Comparison of ENCODE assay signal across 10 cellular contexts in the genomic region with DNA sequence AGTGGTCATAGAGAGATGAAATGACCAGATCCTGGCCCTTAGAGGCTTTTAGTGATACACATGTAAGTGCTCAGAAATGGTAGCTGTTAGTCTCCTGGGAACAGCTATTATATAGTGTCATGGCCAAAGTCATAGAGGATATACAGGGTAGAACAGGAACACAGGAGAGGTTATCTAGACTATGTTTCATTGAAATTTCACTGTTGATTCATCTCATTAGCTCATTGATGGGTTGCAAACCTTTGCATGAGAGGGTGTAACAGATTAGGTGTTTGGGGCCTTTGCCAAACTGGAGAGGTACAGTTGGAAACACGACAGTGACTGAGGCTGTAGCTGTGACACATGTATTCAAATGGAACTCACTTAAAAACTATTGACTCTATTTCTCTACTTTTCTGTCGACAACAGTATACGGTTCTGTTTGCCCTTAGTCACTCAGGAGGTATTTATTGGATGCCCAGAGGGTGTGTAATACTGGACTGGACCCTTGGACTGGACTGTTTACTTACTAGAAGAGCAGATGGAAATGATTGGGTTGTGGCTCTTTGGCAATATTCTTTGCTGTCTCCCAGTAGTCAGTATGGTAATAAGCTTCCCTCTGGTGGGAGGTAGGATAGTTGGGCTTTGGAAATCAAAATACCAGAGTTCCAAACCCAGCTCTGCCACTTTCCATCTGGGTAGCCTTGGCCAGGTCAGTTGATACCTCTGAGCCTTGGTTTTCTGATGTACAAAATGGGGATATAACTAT. TPM values are rescaled to one million over a fixed set of nuclear protein-coding genes. Genes with fewer than 3 reads are reported as not detected.
DNase-seq lines count a peak whose midpoint lies in the region; ATAC-seq and TF ChIP-seq lines count a peak whose summit lies in the region.
"Had no signal": no experiment of that assay in that cellular context is flagged by ENCODE, and none has a peak within 500 bp of the region (broad histone marks: within the 10 kb centered on the region; RNA-seq: fewer than 3 reads in every experiment).

No MANE protein-coding gene starts in this region.

- H2BK5ac ChIP-seq in trophoblast cell (ENCODE audit: low read depth, low read length, poor library complexity), result no peak overlapping the region

- H3K27me3 ChIP-seq in trophoblast cell (ENCODE audit: insufficient read depth, low read length), result no peaks in the 10 kb centered on the region
- H3K27me3 ChIP-seq: neutrophil had no signal

- CTCF ChIA-PET in OCI-LY7 (lab: Charles Lee; ENCODE audit: unreplicated experiment), result no interaction called here

- H2BK12ac ChIP-seq in trophoblast cell (ENCODE audit: low read length), result no peak overlapping the region

- H3K18ac ChIP-seq in trophoblast cell (ENCODE audit: low read length), result no peak overlapping the region

- TF ChIP-seq CTCF in OCI-LY7 (conservative IDR thresholded peaks at IDR 0.05; ENCODE audit: low read length), result no peak

- peak; percentile 96 for DNase-seq in GM04504 (ENCODE audit: low read depth)
- DNase-seq in OCI-LY7 (ENCODE audit: low spot score), result no peak
- peak; percentile 27 for DNase-seq in epithelial cell of prostate (ENCODE audit: low read depth, low spot score)
- DNase-seq in trophoblast cell, result peak in 1 of 2 donors; percentile 23
- DNase-seq in NCI-H510A treated with DMSO at 0.1 percent for 48 hours (lab: John Stamatoyannopoulos, UW), result no peak
- DNase-seq in activated CD4-positive, alpha-beta T cell treated with anti-CD3 and anti-CD28 coated beads for 48 hours, result no peak
- DNase-seq in HUDEP-2 (lab: John Stamatoyannopoulos, UW; ENCODE audit: unreplicated experiment in 76 of 76), result no peak

- BruUV-seq in OCI-LY7 (replicated peaks; lab: Mats Ljungman, UMichigan), result no TSS peak

- H3K4me1 ChIP-seq in OCI-LY7 (ENCODE audit: insufficient read depth, low read length, poor library complexity, severe bottlenecking), result peaks cover 48% of the 10 kb centered on the region
- H3K4me1 ChIP-seq in trophoblast cell (ENCODE audit: control insufficient read depth in 1 of 2, insufficient read depth in 2 of 2, low read length in 2 of 2), result peaks cover 0 to 6% of the 10 kb centered on the region in 2 experiments

- H3K4ac ChIP-seq in trophoblast cell (ENCODE audit: low read depth, low read length), result no peak overlapping the region

- H3K9me3 ChIP-seq in OCI-LY7 (ENCODE audit: low read length) (peaks cover 8% of the 10 kb centered on the region; the same call in 1 of the 2 replicates), trophoblast cell (ENCODE audit: insufficient read depth, low read depth, low read length) (no peaks in the 10 kb centered on the region)
- H3K9me3 ChIP-seq: neutrophil had no signal

- WGBS in trophoblast cell (ENCODE audit: extremely low coverage, insufficient coverage, insufficient read length), result no CpG with 5 or more reads among the region's 3 CpGs

- POLR2A ChIA-PET in OCI-LY7 (lab: Charles Lee), result interaction anchor here (1.0 kb wide), 1 partner anchor 9 kb away, joined by 5 read pairs; no protein-coding TSS in a partner anchor

- H3K27ac ChIP-seq in OCI-LY7 (ENCODE audit: low read depth, low read length, poor library complexity, severe bottlenecking) (peak overlapping the region; percentile 27), epithelial cell of prostate (peak overlapping the region; percentile 84), trophoblast cell (ENCODE audit: low read depth, low read length) (peak overlapping the region; percentile 14)
- H3K27ac ChIP-seq: neutrophil had no signal

- H4K8ac ChIP-seq in trophoblast cell (ENCODE audit: low read depth, low read length), result no peak overlapping the region

- H3K4me2 ChIP-seq in OCI-LY7 (ENCODE audit: low read length) (no peak overlapping the region), trophoblast cell (ENCODE audit: low read length) (no peak overlapping the region)

- intact Hi-C loops in OCI-LY7 (cut with micrococcal nuclease; ENCODE audit: unreplicated experiment), result no loop called here

- no peaks in the 10 kb centered on the region for H3K79me1 ChIP-seq in trophoblast cell (ENCODE audit: low read length)

- no peaks in the 10 kb centered on the region; the same call in 1 of the 2 replicates for H4K20me1 ChIP-seq in OCI-LY7 (ENCODE audit: insufficient read depth, low read length)

- no peak for ATAC-seq in HG03457 (IDR thresholded peaks at IDR 0.05; ENCODE audit: unreplicated experiment)
- ATAC-seq: GM12878 had no signal

- H3K9me2 ChIP-seq in OCI-LY7 (ENCODE audit: insufficient read depth, low read length), result no peaks in the 10 kb centered on the region

- no peak overlapping the region for H3K9ac ChIP-seq in trophoblast cell (ENCODE audit: low read length)

- no peak overlapping the region for H3K23ac ChIP-seq in trophoblast cell (ENCODE audit: low read length)

- H2AK5ac ChIP-seq in trophoblast cell (ENCODE audit: low read length), result no peak overlapping the region

- no peak overlapping the region for H3K14ac ChIP-seq in trophoblast cell (ENCODE audit: low read length)

- H3K79me2 ChIP-seq in OCI-LY7 (ENCODE audit: insufficient read depth, low read depth, low read length) (peaks cover 66% of the 10 kb centered on the region), trophoblast cell (ENCODE audit: control insufficient read depth, insufficient read depth, low read length, poor library complexity) (peaks cover 4% of the 10 kb centered on the region)

- H2AFZ ChIP-seq in OCI-LY7 (ENCODE audit: low read length) (no peak overlapping the region), trophoblast cell (ENCODE audit: insufficient read depth, low read length, poor library complexity) (no peak overlapping the region)

- peaks cover 12% of the 10 kb centered on the region for H3K36me3 ChIP-seq in OCI-LY7 (ENCODE audit: insufficient read depth, low read length)
- no peaks in the 10 kb centered on the region for H3K36me3 ChIP-seq in trophoblast cell (ENCODE audit: control insufficient read depth in 1 of 2, insufficient read depth in 2 of 2, low read length in 2 of 2)
- H3K36me3 ChIP-seq: neutrophil had no signal

- H3K4me3 ChIP-seq in OCI-LY7 (ENCODE audit: low read depth, low read length, poor library complexity, severe bottlenecking), result no peak overlapping the region
- H3K4me3 ChIP-seq in trophoblast cell (ENCODE audit: low read depth, low read length), result no peak overlapping the region
- H3K4me3 ChIP-seq: GM12878 had no signal

- no peak overlapping the region for H4K12ac ChIP-seq in trophoblast cell (ENCODE audit: low read depth, low read length)

- no peak overlapping the region for H4K91ac ChIP-seq in trophoblast cell (ENCODE audit: low read depth, low read length)

- H2BK120ac ChIP-seq in trophoblast cell (ENCODE audit: insufficient read depth, low read length, poor library complexity), result no peak overlapping the region

RNA-seq across cellular contexts. Expression of gene ARHGAP35, which starts 29.8 kb away (rescaled TPM):
- total RNA-seq in OCI-LY7 (2014; rRNA removed; shearing (Covaris generic)), result 22.5 and 26.5 TPM in 2 replicates
- 42.2 and 44.4 TPM in 2 replicates for total RNA-seq in OCI-LY7 (2022)
- polyA plus RNA-seq in trophoblast cell (2013), result 22.3 and 23.6 TPM in 2 replicates

RNA-seq across cellular contexts. Expression of gene AP2S1, which starts 40.0 kb away (rescaled TPM):
- total RNA-seq in OCI-LY7 (2014; rRNA removed; shearing (Covaris generic)), result 105 and 110 TPM in 2 replicates
- total RNA-seq in OCI-LY7 (2022), result 79.3 and 88.2 TPM in 2 replicates
- polyA plus RNA-seq in trophoblast cell (2013), result 234 TPM in 2 replicates

Comparison
In these comparisons a context has a peak if more than half of its experiments do, and no peak if none do; other contexts are left out.
1. DNase-seq: peak in GM04504 (single experiment) and epithelial cell of prostate (single experiment); none in OCI-LY7 (single experiment), NCI-H510A treated with DMSO at 0.1 percent for 48 hours (single experiment), activated CD4-positive, alpha-beta T cell treated with anti-CD3 and anti-CD28 coated beads for 48 hours (single experiment) and HUDEP-2 (0 of 76).
2. H3K27ac ChIP-seq: peak in every context shown above with its lines; median percentile 84 in epithelial cell of prostate; 27 in OCI-LY7; 14 in trophoblast cell.